10 cellular contexts compared by ENCODE assay signal in the genomic region with DNA sequence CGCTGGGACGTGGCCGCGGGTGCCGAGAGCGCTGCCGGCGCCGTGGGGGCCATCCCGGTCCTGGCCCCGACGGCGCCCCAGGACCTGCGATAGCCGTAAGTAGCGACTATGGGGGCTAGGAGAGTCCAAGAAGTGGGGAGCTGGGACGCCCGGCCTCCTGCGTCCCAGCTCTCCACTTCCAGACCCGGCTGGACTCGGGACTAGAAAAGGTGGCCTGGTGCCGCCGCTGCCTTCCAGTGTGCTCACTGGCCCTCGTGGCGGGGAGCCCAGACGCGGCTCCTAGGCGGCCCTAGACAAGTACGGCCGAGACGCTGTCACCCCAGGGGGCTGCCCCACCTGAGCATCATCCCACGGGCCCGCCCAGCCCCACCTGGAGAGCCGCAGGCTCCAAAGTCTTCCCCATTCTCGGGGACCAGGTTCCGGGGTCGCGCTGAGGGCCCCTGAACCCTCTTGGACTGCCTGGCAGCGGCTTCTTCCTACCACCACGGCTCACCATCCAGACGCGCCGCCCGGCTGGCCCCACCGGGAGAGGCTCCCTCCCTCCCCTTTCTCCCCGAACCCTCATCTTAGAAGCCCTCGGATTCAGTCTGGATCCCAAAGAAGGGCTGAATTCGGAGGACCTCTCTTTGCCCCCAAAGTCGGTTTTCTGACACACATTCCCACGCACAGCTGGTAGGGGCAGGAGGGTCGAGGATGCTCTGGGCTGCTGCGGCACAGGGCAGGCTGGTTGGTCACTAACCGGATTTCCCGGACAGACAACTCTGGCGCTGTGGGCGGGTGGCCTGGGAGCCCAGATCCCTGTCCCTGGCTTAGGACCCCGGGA.
A peak's percentile ranks its signal among the peaks of the same experiment; 100 is the strongest.
DNase-seq lines count a peak whose midpoint lies in the region; ATAC-seq and TF ChIP-seq lines count a peak whose summit lies in the region.
"Had no signal": no experiment of that assay in that cellular context is flagged by ENCODE, and none has a peak within 500 bp of the region (broad histone marks: within the 10 kb centered on the region; RNA-seq: fewer than 3 reads in every experiment).

No MANE protein-coding gene starts in this region.

- peak overlapping the region; percentile 63 for H3K4me3 Mint-ChIP-seq in memory B cell

- H3K9me3 ChIP-seq in tibial artery, result no peaks in the 10 kb centered on the region

- peaks cover 0 to 41% (median 25%) of the 10 kb centered on the region in 4 donors for H3K4me1 ChIP-seq in tibial artery

- peak overlapping the region; percentile 78 for H3K4me3 ChIP-seq in coronary artery
- H3K4me3 ChIP-seq in tibial artery, result peak overlapping the region; percentile 35 to 46

- H3K9me3 Mint-ChIP-seq in memory B cell, result no peaks in the 10 kb centered on the region
- H3K9me3 Mint-ChIP-seq: activated T-helper 2 cell treated with anti-CD3 and anti-CD28 coated beads, Interferon-gamma antibody, Interleukin-2, Interleukin-4, amounts not matched to agents 10 μg/mL and 5 μg/mL and 100 μg/mL, durations not matched to agents 14 hours and 24 hours and 36 hours had no signal

- peaks cover 5 to 66% of the 10 kb centered on the region in 2 donors for H3K27me3 ChIP-seq in tibial artery

- H3K4me1 Mint-ChIP-seq in memory B cell, result peaks cover 2% of the 10 kb centered on the region

- H3K27me3 Mint-ChIP-seq in memory B cell, result peaks cover 35% of the 10 kb centered on the region

- H3K36me3 Mint-ChIP-seq in memory B cell, result no peaks in the 10 kb centered on the region

- TF ChIP-seq CTCF in coronary artery (IDR thresholded peaks at IDR 0.05), result no peak
- TF ChIP-seq CTCF in tibial artery (IDR thresholded peaks at IDR 0.05), result no peak

- no peak overlapping the region for H3K27ac Mint-ChIP-seq in memory B cell
- H3K27ac Mint-ChIP-seq: activated T-helper 2 cell treated with anti-CD3 and anti-CD28 coated beads, Interferon-gamma antibody, Interleukin-2, Interleukin-4, amounts not matched to agents 10 μg/mL and 5 μg/mL and 100 μg/mL, durations not matched to agents 14 hours and 24 hours and 36 hours had no signal

- DNase-seq in NCI-H748 (lab: John Stamatoyannopoulos, UW; ENCODE audit: unreplicated experiment) (peak; percentile 55), NCI-H748 treated with DMSO at 0.1 percent for 48 hours (lab: John Stamatoyannopoulos, UW) (no peak), coronary artery (ENCODE audit: low spot score) (no peak), memory B cell (ENCODE audit: low spot score in 2 of 2) (no peak), tibial artery (no peak), NCI-H2081 (lab: John Stamatoyannopoulos, UW) (no peak), SW 1271 (lab: John Stamatoyannopoulos, UW) (no peak)
- DNase-seq: NCI-H1694 treated with DMSO at 0.1 percent for 48 hours had no signal

- H3K27ac ChIP-seq in coronary artery, result peak overlapping the region in 1 of 2 donors; percentile 72
- H3K27ac ChIP-seq in tibial artery, result no peak overlapping the region

- H3K36me3 ChIP-seq in tibial artery, result no peaks in the 10 kb centered on the region

- intact Hi-C loops in tibial artery (cut with DNase I; ENCODE audit: low total_unique reads), result no loop called here

- ATAC-seq in memory B cell (ENCODE audit: low read depth) (no peak), GM18861 (IDR thresholded peaks at IDR 0.05; ENCODE audit: unreplicated experiment) (no peak)
